Comparison of ENCODE assay signal across 8 cellular contexts in the genomic region with DNA sequence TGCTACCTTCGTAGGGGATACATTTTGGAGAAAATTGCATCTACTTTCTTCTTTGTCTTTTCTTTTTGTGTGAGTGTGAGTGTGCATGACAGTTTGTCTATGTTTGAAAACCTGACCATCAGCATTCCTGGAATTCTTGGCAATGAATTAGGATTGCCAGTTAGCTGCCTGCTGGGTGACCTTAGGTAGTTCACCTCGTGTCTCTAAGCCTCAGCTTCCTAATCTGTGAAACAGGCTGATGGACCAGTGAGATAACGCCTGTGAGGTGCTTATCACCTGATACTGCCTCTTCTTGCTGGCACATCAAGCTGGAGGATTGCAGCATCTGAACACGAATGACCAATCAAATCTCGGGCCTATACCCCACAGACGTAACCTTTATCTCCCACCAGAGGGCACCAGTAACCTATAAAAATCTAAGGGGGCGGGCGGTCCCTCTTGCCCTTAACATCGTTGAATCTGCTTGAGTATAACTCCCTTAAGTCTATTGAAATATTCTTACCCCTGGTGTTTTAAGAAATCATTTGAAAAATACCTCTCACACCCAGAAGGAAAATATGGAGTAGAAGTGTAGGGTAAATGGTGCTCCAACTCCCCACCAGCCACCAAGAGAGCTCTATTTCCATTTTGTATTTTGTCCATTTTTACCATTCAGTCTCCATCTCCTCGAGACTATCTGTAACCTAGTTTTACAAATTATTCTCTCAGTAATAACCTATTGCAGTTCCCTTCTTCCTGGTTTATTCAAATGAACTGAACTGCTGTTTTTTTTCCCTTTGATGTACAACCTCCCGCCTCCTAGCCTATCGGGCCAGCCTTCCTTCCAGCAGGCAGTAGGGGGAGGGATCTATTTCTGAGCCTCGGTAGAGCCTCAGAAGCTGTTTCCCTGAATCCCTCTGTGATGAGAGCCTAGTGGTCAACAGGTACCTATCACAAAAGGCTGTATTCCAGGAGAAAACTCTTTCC. TPM values are rescaled to one million over a fixed set of nuclear protein-coding genes. Genes with fewer than 3 reads are reported as not detected.
DNase-seq lines count a peak whose midpoint lies in the region; ATAC-seq lines count a peak whose summit lies in the region.

No MANE protein-coding gene starts in this region.

- H3K27me3 Mint-ChIP-seq in activated CD4-positive, alpha-beta T cell treated with anti-CD3 and anti-CD28 coated beads, Interleukin-2, amount 10 ng/mL, durations not matched to agents 24 days and 14 days = no peaks in the 10 kb centered on the region

- H3K36me3 Mint-ChIP-seq in activated CD4-positive, alpha-beta T cell treated with anti-CD3 and anti-CD28 coated beads, Interleukin-2, amount 10 ng/mL, durations not matched to agents 24 days and 14 days (ENCODE audit: low read depth) = peaks cover 45% of the 10 kb centered on the region

- no peak overlapping the region for H3K4me3 Mint-ChIP-seq in activated CD4-positive, alpha-beta T cell treated with anti-CD3 and anti-CD28 coated beads, Interleukin-2, amount 10 ng/mL, durations not matched to agents 24 days and 14 days

- peak overlapping the region; percentile 80 for H3K27ac Mint-ChIP-seq in activated CD4-positive, alpha-beta T cell treated with anti-CD3 and anti-CD28 coated beads, Interleukin-2, amount 10 ng/mL, durations not matched to agents 24 days and 14 days

- intact Hi-C loops in activated CD4-positive, alpha-beta T cell treated with anti-CD3 and anti-CD28 coated beads, Interleukin-2, amount 10 ng/mL, durations not matched to agents 24 days and 14 days (cut with micrococcal nuclease) = loop anchor here (1.0 to 10.0 kb wide), 4 partner anchors 21 to 241 kb away; no protein-coding TSS in a partner anchor

- ATAC-seq in HG03460 (IDR thresholded peaks at IDR 0.05; ENCODE audit: unreplicated experiment) = peak; percentile 54
- no peak for ATAC-seq in GM21390 (IDR thresholded peaks at IDR 0.05; ENCODE audit: unreplicated experiment)

- H3K4me1 Mint-ChIP-seq in activated CD4-positive, alpha-beta T cell treated with anti-CD3 and anti-CD28 coated beads, Interleukin-2, amount 10 ng/mL, durations not matched to agents 24 days and 14 days = peaks cover 51% of the 10 kb centered on the region

- H3K9me3 Mint-ChIP-seq in activated CD4-positive, alpha-beta T cell treated with anti-CD3 and anti-CD28 coated beads, Interleukin-2, amount 10 ng/mL, durations not matched to agents 24 days and 14 days = no peaks in the 10 kb centered on the region

- DNase-seq in EL = peak; percentile 76
- peak; percentile 96 for DNase-seq in NCI-H510A treated with DMSO at 0.1 percent for 48 hours (lab: John Stamatoyannopoulos, UW)
- peak; percentile 89 for DNase-seq in activated CD4-positive, alpha-beta T cell treated with anti-CD3 and anti-CD28 coated beads, Interleukin-2, amount 10 ng/mL, durations not matched to agents 24 days and 14 days
- DNase-seq in dermis microvascular lymphatic vessel endothelial cell (ENCODE audit: low read depth in 2 of 2) = peak; percentile 66 to 79
- peak; percentile 79 for DNase-seq in medulla oblongata (ENCODE audit: extremely low spot score)
- DNase-seq in stimulated activated CD8-positive, alpha-beta memory T cell treated with anti-CD3 and anti-CD28 coated beads, Interleukin-7, amount 100 ng/mL, for 4 hours (ENCODE audit: low read depth in 2 of 2) = peak; percentile 5 to 33

RNA-seq across cellular contexts. Expression of a gene that starts 49.7 kb away (rescaled TPM):
- 81.5 and 85.5 TPM in 2 replicates for total RNA-seq in activated CD4-positive, alpha-beta T cell treated with anti-CD3 and anti-CD28 coated beads, Interleukin-2, amount 10 ng/mL, durations not matched to agents 24 days and 14 days
- 9.2 and 17.6 TPM in 2 replicates for total RNA-seq in dermis microvascular lymphatic vessel endothelial cell

Comparison
In these comparisons a context has a peak if more than half of its experiments do, and no peak if none do; other contexts are left out.
1. DNase-seq: peak in every context shown above with its lines; median percentile 96 in NCI-H510A treated with DMSO at 0.1 percent for 48 hours; 89 in activated CD4-positive, alpha-beta T cell treated with anti-CD3 and anti-CD28 coated beads, Interleukin-2, amount 10 ng/mL, durations not matched to agents 24 days and 14 days; 79 in medulla oblongata; 76 in EL; 72 in dermis microvascular lymphatic vessel endothelial cell; 19 in stimulated activated CD8-positive, alpha-beta memory T cell treated with anti-CD3 and anti-CD28 coated beads, Interleukin-7, amount 100 ng/mL, for 4 hours.